ENCODE assay signal across 23 cellular contexts in the genomic region with DNA sequence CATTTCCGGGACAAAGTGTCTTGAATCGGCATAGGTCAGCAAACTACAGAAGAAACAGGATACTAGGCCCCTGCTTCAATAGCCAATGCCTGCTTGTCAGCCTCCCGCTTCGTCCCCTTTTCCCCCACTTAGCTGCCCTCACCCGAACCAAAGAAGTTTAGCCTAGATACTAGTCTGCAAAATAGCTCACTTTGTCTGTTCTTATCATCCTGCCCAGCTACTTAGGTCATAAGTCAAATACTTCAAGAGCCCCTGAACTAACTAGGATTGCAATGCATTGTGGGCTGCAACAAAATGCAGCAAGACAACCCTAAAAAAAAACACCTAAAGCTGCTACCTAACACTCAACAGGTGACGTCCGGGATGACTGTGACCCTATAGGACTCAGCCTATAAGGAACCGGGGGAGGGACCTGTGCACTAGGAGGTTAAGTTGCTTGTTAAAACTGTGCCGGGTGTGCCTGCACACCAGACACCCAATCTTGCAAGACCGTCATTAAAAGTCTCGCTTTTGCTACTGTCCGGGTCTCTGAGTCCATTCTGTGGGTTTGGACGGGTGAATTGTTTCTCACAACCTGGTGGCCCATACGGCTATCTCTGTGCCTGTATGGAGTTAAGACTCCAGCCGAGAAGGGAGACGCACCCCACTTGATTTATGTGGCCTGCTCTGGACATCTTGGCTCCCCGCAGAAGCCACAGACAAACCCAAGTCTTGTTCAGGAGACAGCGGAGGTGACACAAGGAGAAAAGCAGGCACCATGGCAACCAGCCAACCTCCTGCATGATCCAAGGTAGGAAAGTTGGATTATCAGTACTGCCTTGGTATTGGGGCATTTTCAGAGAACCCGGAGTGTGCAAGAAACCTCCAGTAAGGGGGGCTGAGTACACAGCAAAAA.
DNase-seq lines count a peak whose midpoint lies in the region; ATAC-seq, FAIRE-seq and TF ChIP-seq lines count a peak whose summit lies in the region.
"Had no signal": no experiment of that assay in that cellular context is flagged by ENCODE, and none has a peak within 500 bp of the region (broad histone marks: within the 10 kb centered on the region; RNA-seq: fewer than 3 reads in every experiment).

No MANE protein-coding gene starts in this region.

- no peak overlapping the region for H2BK15ac ChIP-seq in mesenchymal stem cell (ENCODE audit: low read depth, poor library complexity, severe bottlenecking)

- no peaks in the 10 kb centered on the region for H3K9me1 ChIP-seq in K562 (ENCODE audit: control insufficient read depth, insufficient read depth, low read length)

- DNase-seq in K562 (ENCODE audit: extremely low read depth in 1 of 4, low spot score in 3 of 4) (peak; percentile 14 to 68 (median 32)), mesenchymal stem cell (no peak), upper lobe of right lung (no peak), SK-N-DZ (ENCODE audit: low spot score) (no peak), psoas muscle (no peak)
- DNase-seq: activated CD4-positive, alpha-beta T cell treated with anti-CD3 and anti-CD28 coated beads, Interleukin-2, amount 10 ng/mL, durations not matched to agents 7 days and 5 days; activated naive CD4-positive, alpha-beta T cell treated with anti-CD3 and anti-CD28 coated beads for 36 hours; activated T-cell treated with anti-CD3 and anti-CD28 coated beads, Interleukin-2, amount 50 U/mL, for 72 hours; caudate nucleus; CD4-positive, alpha-beta T cell; foreskin keratinocyte; left colon; naive thymus-derived CD8-positive, alpha-beta T cell; NCI-H524; NK-92 treated with Interleukin-12 subunit alpha and Interleukin-12 subunit beta, amount 100 ng/mL, for 24 hours; PC-3; stimulated activated CD4-positive, alpha-beta T cell treated with anti-CD3 and anti-CD28 coated beads, Interleukin-12 subunit alpha, Interleukin-12 subunit beta, amount 100 ng/mL, for 4 hours; stimulated activated CD4-positive, alpha-beta T cell treated with anti-CD3 and anti-CD28 coated beads, Interleukin-4, amount 100 ng/mL, for 1 hour; WERI-Rb-1 had no signal

- peak; percentile 84 for FAIRE-seq in K562 (lab: Jason Lieb, UNC)
- FAIRE-seq: D721Med, pancreas had no signal

- H3K4me3 ChIP-seq in K562 (no peak overlapping the region), mesenchymal stem cell (ENCODE audit: insufficient read depth in 1 of 2, low read depth in 1 of 2, low read length in 2 of 2) (peak overlapping the region in 1 of 2 experiments; percentile 1), upper lobe of right lung (no peak overlapping the region), psoas muscle (no peak overlapping the region)
- H3K4me3 ChIP-seq: pancreas had no signal

- H4K20me1 ChIP-seq in K562 (replicated peaks; ENCODE audit: control insufficient read depth, insufficient read depth, low read length) = no peaks in the 10 kb centered on the region

- no peak overlapping the region for H3K14ac ChIP-seq in mesenchymal stem cell (ENCODE audit: low read length in 2 of 2)

- no peak overlapping the region for H3K18ac ChIP-seq in mesenchymal stem cell (ENCODE audit: low read depth in 1 of 2, low read length in 2 of 2)

- H3K27me3 ChIP-seq in K562 (ENCODE audit: control insufficient read depth in 2 of 2, insufficient read depth in 2 of 2, low read length in 2 of 2) (no peaks in the 10 kb centered on the region), mesenchymal stem cell (ENCODE audit: control insufficient read depth in 1 of 2, insufficient read depth in 1 of 2, low read length in 2 of 2) (no peaks in the 10 kb centered on the region), upper lobe of right lung (no peaks in the 10 kb centered on the region), psoas muscle (ENCODE audit: insufficient read depth in 3 of 3, low read length in 2 of 3) (no peaks in the 10 kb centered on the region)
- H3K27me3 ChIP-seq: foreskin keratinocyte, pancreas had no signal

- no TSS peak for BruUV-seq in K562 (replicated peaks; lab: Mats Ljungman, UMichigan)

- H3K4me2 ChIP-seq in K562 (ENCODE audit: insufficient read depth, low read length) (peak overlapping the region; percentile 71), mesenchymal stem cell (ENCODE audit: low read length, poor library complexity, severe bottlenecking) (no peak overlapping the region)

- intact Hi-C loops in K562 (cut with micrococcal nuclease) = loop anchor here (5.0 kb wide), 1 partner anchor 59 kb away; no protein-coding TSS in a partner anchor
- intact Hi-C loops in upper lobe of right lung (cut with DNase I) = no loop called here
- intact Hi-C loops in psoas muscle (cut with DNase I) = no loop called here

- no peak overlapping the region for H2BK5ac ChIP-seq in mesenchymal stem cell (ENCODE audit: low read depth, low read length, poor library complexity, severe bottlenecking)

- no peak overlapping the region for H2AK5ac ChIP-seq in mesenchymal stem cell (ENCODE audit: low read length, severe bottlenecking)

- H3K9ac ChIP-seq in K562 (ENCODE audit: insufficient read depth in 1 of 2, low read depth in 2 of 2, low read length in 2 of 2) = peak overlapping the region in 1 of 2 experiments; percentile 11; a peak in 1 of 4 replicates
- peak overlapping the region; percentile 74 for H3K9ac ChIP-seq in mesenchymal stem cell (ENCODE audit: low read length)

- H3K4me1 ChIP-seq in K562 (replicated peaks in 1 of 2; ENCODE audit: control insufficient read depth in 2 of 2, insufficient read depth in 2 of 2, low read length in 2 of 2) = peaks cover 3 to 18% of the 10 kb centered on the region in 2 experiments; a peak in 3 of 5 replicates
- peaks cover 6% of the 10 kb centered on the region for H3K4me1 ChIP-seq in mesenchymal stem cell (ENCODE audit: control insufficient read depth, insufficient read depth, low read depth, low read length)
- no peaks in the 10 kb centered on the region for H3K4me1 ChIP-seq in upper lobe of right lung
- no peaks in the 10 kb centered on the region for H3K4me1 ChIP-seq in psoas muscle
- H3K4me1 ChIP-seq: foreskin keratinocyte, pancreas had no signal

- TF ChIP-seq EP300 in K562 (IDR thresholded peaks at IDR 0.05; ENCODE audit: low read length) = no peak

- no peak overlapping the region for H4K8ac ChIP-seq in mesenchymal stem cell (ENCODE audit: low read length)

- TF ChIP-seq POLR2A in K562 (conservative IDR thresholded peaks at IDR 0.05) = no peak

- TF ChIP-seq CTCF in VCaP (conservative IDR thresholded peaks at IDR 0.05) (no peak), K562 (IDR thresholded peaks at IDR 0.05 in 2 of 3, conservative IDR thresholded peaks at IDR 0.05 in 1 of 3; ENCODE audit: insufficient read depth in 2 of 3, low read depth in 1 of 3, low read length in 3 of 3) (no peak), upper lobe of right lung (IDR thresholded peaks at IDR 0.05) (no peak), psoas muscle (IDR thresholded peaks at IDR 0.05) (no peak)

- H2BK120ac ChIP-seq in mesenchymal stem cell (ENCODE audit: low read depth, low read length) = no peak overlapping the region

- no peak overlapping the region for H4K91ac ChIP-seq in mesenchymal stem cell (ENCODE audit: low read length)

- CTCF ChIA-PET in K562 (lab: Yijun Ruan, JAX; ENCODE audit: low intra/inter-chr PET ratio) = no interaction called here

- H3K23ac ChIP-seq in mesenchymal stem cell (ENCODE audit: low read length in 2 of 2) = no peak overlapping the region

- peak; percentile 81 for ATAC-seq in K562
- peak; percentile 30 for ATAC-seq in upper lobe of right lung
- no peak for ATAC-seq in psoas muscle
- ATAC-seq in HG03521 (IDR thresholded peaks at IDR 0.05; ENCODE audit: unreplicated experiment) = no peak
- ATAC-seq: activated T-cell treated with anti-CD3 and anti-CD28 coated beads, Interleukin-2, amount 50 U/mL, for 72 hours; foreskin keratinocyte; left colon; naive thymus-derived CD8-positive, alpha-beta T cell had no signal

- no peak overlapping the region for H2BK12ac ChIP-seq in mesenchymal stem cell (ENCODE audit: low read length in 2 of 2)

- POLR2A ChIA-PET in K562 (lab: Yijun Ruan, JAX) = interaction anchor here (0.6 kb wide), 2 partner anchors 308 to 323 kb away, joined by 3 to 4 read pairs; no protein-coding TSS in a partner anchor

- in situ Hi-C loops in K562 (cut with MboI) = no loop called here

- TF ChIP-seq RAD21 in K562 (CRISPR knock-in tag; conservative IDR thresholded peaks at IDR 0.05 in 1 of 2, IDR thresholded peaks at IDR 0.05 in 1 of 2) = no peak

- H3K9me3 ChIP-seq in K562 (replicated peaks; ENCODE audit: control insufficient read depth, insufficient read depth, low read depth, low read length) = no peaks in the 10 kb centered on the region
- H3K9me3 ChIP-seq in mesenchymal stem cell (ENCODE audit: control insufficient read depth, low read length) = no peaks in the 10 kb centered on the region
- no peaks in the 10 kb centered on the region for H3K9me3 ChIP-seq in upper lobe of right lung
- no peaks in the 10 kb centered on the region for H3K9me3 ChIP-seq in psoas muscle
- H3K9me3 ChIP-seq: pancreas had no signal

- H3K27ac ChIP-seq in VCaP (peak overlapping the region; percentile 26; the same call in 1 of the 2 replicates), K562 (ENCODE audit: extremely low read depth, low read depth, low read length) (peak overlapping the region; percentile 33; the same call in 2 of the 3 replicates), mesenchymal stem cell (ENCODE audit: low read length, poor library complexity, severe bottlenecking) (no peak overlapping the region), upper lobe of right lung (no peak overlapping the region), psoas muscle (no peak overlapping the region)
- H3K27ac ChIP-seq: foreskin keratinocyte, pancreas, WERI-Rb-1 had no signal

- H3K36me3 ChIP-seq in K562 (ENCODE audit: control insufficient read depth, insufficient read depth, low read length) = peaks cover 17% of the 10 kb centered on the region; the same call in 2 of the 3 replicates
- H3K36me3 ChIP-seq in mesenchymal stem cell (ENCODE audit: control insufficient read depth in 1 of 2, insufficient read depth in 2 of 2, low read depth in 1 of 2, low read length in 2 of 2) = peaks cover 4 to 11% of the 10 kb centered on the region in 2 experiments
- H3K36me3 ChIP-seq in upper lobe of right lung = peaks cover 14% of the 10 kb centered on the region
- H3K36me3 ChIP-seq in psoas muscle (ENCODE audit: insufficient read depth in 1 of 2, low read depth in 1 of 2) = peaks cover 0 to 26% of the 10 kb centered on the region in 2 donors
- H3K36me3 ChIP-seq: pancreas, WERI-Rb-1 had no signal

- H3K4ac ChIP-seq in mesenchymal stem cell (ENCODE audit: low read depth in 1 of 2, low read length in 2 of 2) = no peak overlapping the region

- 14% methylated on average over 16 of the region's 19 CpGs for WGBS in K562 (ENCODE audit: insufficient coverage, low coverage, missing lambda C conversion rate)
- WGBS in mesenchymal stem cell = 96% methylated on average over 19 of the region's 19 CpGs
- 89 to 94% (median 90%) methylated on average over 19 of the region's 19 CpGs for WGBS in psoas muscle, 3 donors

- H2AFZ ChIP-seq in K562 (ENCODE audit: low read depth, low read length) (peak overlapping the region; percentile 7), mesenchymal stem cell (ENCODE audit: low read depth, low read length) (no peak overlapping the region)

- H3K79me1 ChIP-seq in mesenchymal stem cell (replicated peaks; ENCODE audit: low read length, poor library complexity, severe bottlenecking) = peaks cover 1% of the 10 kb centered on the region

- H3K79me2 ChIP-seq in K562 (ENCODE audit: control insufficient read depth, insufficient read depth, low read length) = no peaks in the 10 kb centered on the region

TF ChIP-seq in K562, 482 proteins besides CTCF, POLR2A, EP300 and RAD21 (continues in another document):
- no peak for TF ChIP-seq ESRRB (CRISPR knock-in tag; IDR thresholded peaks at IDR 0.05; ENCODE audit: borderline replicate concordance)

Comparison
In these comparisons a context has a peak if more than half of its experiments do, and no peak if none do; other contexts are left out.
1. H3K27ac ChIP-seq: peak in VCaP (single experiment) and K562 (single experiment); none in mesenchymal stem cell (single experiment), upper lobe of right lung (single experiment) and psoas muscle (single experiment).
2. ATAC-seq: peak in K562 (single experiment) and upper lobe of right lung (single experiment); none in psoas muscle (0 of 4) and HG03521 (single experiment).
3. DNase-seq: peak in K562 (4 of 4); none in mesenchymal stem cell (single experiment), upper lobe of right lung (single experiment), SK-N-DZ (single experiment) and psoas muscle (0 of 2).